ENCODE assay signal across 30 cellular contexts in genomic region chr3:128269131-128269775, GRCh38.
"Had no signal": no experiment of that assay in that cellular context is flagged by ENCODE, and none has a peak within 500 bp of the region (broad histone marks: within the 10 kb centered on the region; RNA-seq: fewer than 3 reads in every experiment).

No MANE protein-coding gene starts in this region.

- H3K4me3 ChIP-seq: breast epithelium, gastrocnemius medialis, right lobe of liver, skin epidermis, stomach, thyroid gland, upper lobe of right lung had no signal

- H3K4me3 Mint-ChIP-seq: activated CD4-positive, alpha-beta T cell treated with anti-CD3 and anti-CD28 coated beads, Interleukin-2, amount 10 ng/mL, durations not matched to agents 24 days and 14 days; activated CD8-positive, alpha-beta T cell treated with anti-CD3 and anti-CD28 coated beads for 36 hours; activated naive CD8-positive, alpha-beta T cell treated with anti-CD3 and anti-CD28 coated beads, Interleukin-2, amount 50 U/mL, for 24 hours; activated T-helper 1 cell treated with anti-CD3 and anti-CD28 coated beads, Interleukin-12 subunit alpha, Interleukin-12 subunit beta, Interleukin-2, Interleukin-4 antibody, amounts not matched to agents 30 ng/mL and 10 ng/mL and 1 ng/mL, durations not matched to agents 14 hours and 24 hours and 36 hours; immature natural killer cell; naive thymus-derived CD8-positive, alpha-beta T cell; neural crest cell; stimulated activated naive B cell treated with anti-CD40 and anti-IgM and Interleukin-4, amounts not matched to agents 10 μg/mL and 1 μg/mL and 100 μg/mL, for 72 hours; T-helper 17 cell had no signal

- H3K9me3 ChIP-seq: breast epithelium, gastrocnemius medialis, right lobe of liver, SK-N-SH, stomach, thyroid gland, upper lobe of right lung had no signal

- H3K4me1 Mint-ChIP-seq: activated CD4-positive, alpha-beta T cell treated with anti-CD3 and anti-CD28 coated beads, Interleukin-2, amount 10 ng/mL, durations not matched to agents 24 days and 14 days; activated naive CD8-positive, alpha-beta T cell treated with anti-CD3 and anti-CD28 coated beads, Interleukin-2, amount 50 U/mL, for 24 hours; stimulated activated naive B cell treated with anti-CD40 and anti-IgM and Interleukin-4, amounts not matched to agents 10 μg/mL and 1 μg/mL and 100 μg/mL, for 72 hours had no signal

- DNase-seq: activated CD4-positive, alpha-beta T cell treated with anti-CD3 and anti-CD28 coated beads, Interleukin-2, amount 10 ng/mL, durations not matched to agents 24 days and 14 days; activated CD4-positive, CD25-positive, alpha-beta regulatory T cell treated with anti-CD3 and anti-CD28 coated beads, Interleukin-2, amount 50 U/mL, for 72 hours; activated CD8-positive, alpha-beta T cell treated with anti-CD3 and anti-CD28 coated beads for 36 hours; activated gamma-delta T cell treated with Interleukin-2 at 50 U/mL for 16 hours; activated naive CD4-positive, alpha-beta T cell treated with anti-CD3 and anti-CD28 coated beads, Interleukin-2, amount 50 U/mL, for 16 hours; activated naive CD8-positive, alpha-beta T cell treated with anti-CD3 and anti-CD28 coated beads, Interleukin-2, amount 50 U/mL, for 24 hours; activated T-cell treated with anti-CD3 and anti-CD28 coated beads, Interleukin-2, amount 50 U/mL, for 1 hour; central memory CD4-positive, alpha-beta T cell; dermis blood vessel endothelial cell; effector CD8-positive, alpha-beta T cell; erythroblast; gastrocnemius medialis; glutamatergic neuron; immature natural killer cell; naive thymus-derived CD8-positive, alpha-beta T cell; occipital lobe; right lobe of liver; SK-N-SH; stimulated activated CD4-positive, alpha-beta T cell treated with anti-CD3 and anti-CD28 coated beads, Interleukin-4, amount 100 ng/mL, for 4 hours; stimulated activated CD8-positive, alpha-beta memory T cell treated with anti-CD3 and anti-CD28 coated beads, Interleukin-4, amount 100 ng/mL, for 48 hours; stimulated activated naive B cell treated with anti-CD40 and anti-IgM and Interleukin-4, amounts not matched to agents 10 μg/mL and 1 μg/mL and 100 μg/mL, for 72 hours; stomach; T-helper 17 cell; T1000; thyroid gland; upper lobe of right lung had no signal

- H3K9me3 Mint-ChIP-seq: activated CD4-positive, alpha-beta T cell treated with anti-CD3 and anti-CD28 coated beads, Interleukin-2, amount 10 ng/mL, durations not matched to agents 24 days and 14 days; activated CD8-positive, alpha-beta T cell treated with anti-CD3 and anti-CD28 coated beads for 36 hours; activated naive CD8-positive, alpha-beta T cell treated with anti-CD3 and anti-CD28 coated beads, Interleukin-2, amount 50 U/mL, for 24 hours; activated T-helper 1 cell treated with anti-CD3 and anti-CD28 coated beads, Interleukin-12 subunit alpha, Interleukin-12 subunit beta, Interleukin-2, Interleukin-4 antibody, amounts not matched to agents 30 ng/mL and 10 ng/mL and 1 ng/mL, durations not matched to agents 14 hours and 24 hours and 36 hours; immature natural killer cell; naive thymus-derived CD8-positive, alpha-beta T cell; neural crest cell; stimulated activated naive B cell treated with anti-CD40 and anti-IgM and Interleukin-4, amounts not matched to agents 10 μg/mL and 1 μg/mL and 100 μg/mL, for 72 hours had no signal

- H3K9ac ChIP-seq: SK-N-SH had no signal

- H3K27me3 Mint-ChIP-seq: activated CD4-positive, alpha-beta T cell treated with anti-CD3 and anti-CD28 coated beads, Interleukin-2, amount 10 ng/mL, durations not matched to agents 24 days and 14 days; activated CD8-positive, alpha-beta T cell treated with anti-CD3 and anti-CD28 coated beads for 36 hours; activated naive CD8-positive, alpha-beta T cell treated with anti-CD3 and anti-CD28 coated beads, Interleukin-2, amount 50 U/mL, for 24 hours; naive thymus-derived CD8-positive, alpha-beta T cell; stimulated activated naive B cell treated with anti-CD40 and anti-IgM and Interleukin-4, amounts not matched to agents 10 μg/mL and 1 μg/mL and 100 μg/mL, for 72 hours; T-helper 17 cell had no signal

- H3K36me3 ChIP-seq: breast epithelium, gastrocnemius medialis, thyroid gland had no signal

- H3K27ac ChIP-seq: breast epithelium, gastrocnemius medialis, right lobe of liver, skin epidermis, stomach, thyroid gland, upper lobe of right lung had no signal

- H3K9me2 ChIP-seq: SK-N-SH had no signal

- H3K4me1 ChIP-seq: breast epithelium, right lobe of liver, upper lobe of right lung had no signal

- H3K27me3 ChIP-seq: breast epithelium, gastrocnemius medialis, right lobe of liver, stomach, thyroid gland, upper lobe of right lung had no signal

- H3K27ac Mint-ChIP-seq: activated CD4-positive, alpha-beta T cell treated with anti-CD3 and anti-CD28 coated beads, Interleukin-2, amount 10 ng/mL, durations not matched to agents 24 days and 14 days; activated CD8-positive, alpha-beta T cell treated with anti-CD3 and anti-CD28 coated beads for 36 hours; activated naive CD8-positive, alpha-beta T cell treated with anti-CD3 and anti-CD28 coated beads, Interleukin-2, amount 50 U/mL, for 24 hours; activated T-helper 1 cell treated with anti-CD3 and anti-CD28 coated beads, Interleukin-12 subunit alpha, Interleukin-12 subunit beta, Interleukin-2, Interleukin-4 antibody, amounts not matched to agents 30 ng/mL and 10 ng/mL and 1 ng/mL, durations not matched to agents 14 hours and 24 hours and 36 hours; immature natural killer cell; stimulated activated naive B cell treated with anti-CD40 and anti-IgM and Interleukin-4, amounts not matched to agents 10 μg/mL and 1 μg/mL and 100 μg/mL, for 72 hours had no signal

- H3K4me2 ChIP-seq: SK-N-SH had no signal
